Comparison of ENCODE assay signal across 8 cellular contexts in genomic region chr6:167898673-167899311, GRCh38.
DNase-seq lines count a peak whose midpoint lies in the region; TF ChIP-seq lines count a peak whose summit lies in the region.

No MANE protein-coding gene starts in this region.

- no peak for TF ChIP-seq EP300 in Ishikawa (IDR thresholded peaks at IDR 0.05; ENCODE audit: borderline replicate concordance)

- DNase-seq in NCI-H510A treated with DMSO at 0.1 percent for 48 hours (lab: John Stamatoyannopoulos, UW) (peak; percentile 12), NCI-H510A (lab: John Stamatoyannopoulos, UW) (no peak), SIG-M5 (lab: John Stamatoyannopoulos, UW) (peak; percentile 7), fibroblast of the aortic adventitia (ENCODE audit: low read depth) (peak; percentile 71), pulmonary artery endothelial cell (ENCODE audit: low read depth, low spot score) (peak; percentile 11), NCI-H1048 (lab: John Stamatoyannopoulos, UW) (no peak), UCSD-AML1 (lab: John Stamatoyannopoulos, UW; ENCODE audit: unreplicated experiment) (no peak)

- TF ChIP-seq RAD21 in Ishikawa (IDR thresholded peaks at IDR 0.05; ENCODE audit: low read depth) = peak; percentile 71

- no peak overlapping the region for H3K4me3 ChIP-seq in fibroblast of the aortic adventitia (ENCODE audit: low read depth, low read length)

- peak; percentile 77 for TF ChIP-seq CTCF in fibroblast of the aortic adventitia (IDR thresholded peaks at IDR 0.05; ENCODE audit: insufficient read depth, low read length)

TF ChIP-seq in Ishikawa, 13 proteins besides CTCF, POLR2A, EP300 and RAD21:
- no peak for TF ChIP-seq TAF1 (IDR thresholded peaks at IDR 0.05; ENCODE audit: low read depth)
- TF ChIP-seq TEAD4 (IDR thresholded peaks at IDR 0.05) = no peak
- TF ChIP-seq, protein P1, sequence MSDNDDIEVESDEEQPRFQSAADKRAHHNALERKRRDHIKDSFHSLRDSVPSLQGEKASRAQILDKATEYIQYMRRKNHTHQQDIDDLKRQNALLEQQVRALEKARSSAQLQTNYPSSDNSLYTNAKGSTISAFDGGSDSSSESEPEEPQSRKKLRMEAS (IDR thresholded peaks at IDR 0.05) = no peak
- TF ChIP-seq, protein P2, sequence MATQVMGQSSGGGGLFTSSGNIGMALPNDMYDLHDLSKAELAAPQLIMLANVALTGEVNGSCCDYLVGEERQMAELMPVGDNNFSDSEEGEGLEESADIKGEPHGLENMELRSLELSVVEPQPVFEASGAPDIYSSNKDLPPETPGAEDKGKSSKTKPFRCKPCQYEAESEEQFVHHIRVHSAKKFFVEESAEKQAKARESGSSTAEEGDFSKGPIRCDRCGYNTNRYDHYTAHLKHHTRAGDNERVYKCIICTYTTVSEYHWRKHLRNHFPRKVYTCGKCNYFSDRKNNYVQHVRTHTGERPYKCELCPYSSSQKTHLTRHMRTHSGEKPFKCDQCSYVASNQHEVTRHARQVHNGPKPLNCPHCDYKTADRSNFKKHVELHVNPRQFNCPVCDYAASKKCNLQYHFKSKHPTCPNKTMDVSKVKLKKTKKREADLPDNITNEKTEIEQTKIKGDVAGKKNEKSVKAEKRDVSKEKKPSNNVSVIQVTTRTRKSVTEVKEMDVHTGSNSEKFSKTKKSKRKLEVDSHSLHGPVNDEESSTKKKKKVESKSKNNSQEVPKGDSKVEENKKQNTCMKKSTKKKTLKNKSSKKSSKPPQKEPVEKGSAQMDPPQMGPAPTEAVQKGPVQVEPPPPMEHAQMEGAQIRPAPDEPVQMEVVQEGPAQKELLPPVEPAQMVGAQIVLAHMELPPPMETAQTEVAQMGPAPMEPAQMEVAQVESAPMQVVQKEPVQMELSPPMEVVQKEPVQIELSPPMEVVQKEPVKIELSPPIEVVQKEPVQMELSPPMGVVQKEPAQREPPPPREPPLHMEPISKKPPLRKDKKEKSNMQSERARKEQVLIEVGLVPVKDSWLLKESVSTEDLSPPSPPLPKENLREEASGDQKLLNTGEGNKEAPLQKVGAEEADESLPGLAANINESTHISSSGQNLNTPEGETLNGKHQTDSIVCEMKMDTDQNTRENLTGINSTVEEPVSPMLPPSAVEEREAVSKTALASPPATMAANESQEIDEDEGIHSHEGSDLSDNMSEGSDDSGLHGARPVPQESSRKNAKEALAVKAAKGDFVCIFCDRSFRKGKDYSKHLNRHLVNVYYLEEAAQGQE (IDR thresholded peaks at IDR 0.05; ENCODE audit: low read depth) = no peak
- TF ChIP-seq YY1 (IDR thresholded peaks at IDR 0.05; ENCODE audit: low read depth) = no peak
- TF ChIP-seq FOXM1 (IDR thresholded peaks at IDR 0.05; ENCODE audit: borderline replicate concordance, low read depth) = no peak
- no peak for TF ChIP-seq ZBTB7A (IDR thresholded peaks at IDR 0.05; ENCODE audit: low read depth)
- no peak for TF ChIP-seq CEBPB (IDR thresholded peaks at IDR 0.05)
- no peak for TF ChIP-seq NFIC (IDR thresholded peaks at IDR 0.05)
- no peak for TF ChIP-seq EGR1 (IDR thresholded peaks at IDR 0.05)
- no peak for TF ChIP-seq CREB1 (IDR thresholded peaks at IDR 0.05; ENCODE audit: low read depth)
- TF ChIP-seq TCF12 (IDR thresholded peaks at IDR 0.05; ENCODE audit: low read depth) = no peak
- TF ChIP-seq USF1 (IDR thresholded peaks at IDR 0.05) = no peak

Comparison
In these comparisons a context has a peak if more than half of its experiments do, and no peak if none do; other contexts are left out.
1. DNase-seq: peak in NCI-H510A treated with DMSO at 0.1 percent for 48 hours (single experiment), SIG-M5 (single experiment), fibroblast of the aortic adventitia (single experiment) and pulmonary artery endothelial cell (single experiment); none in NCI-H510A (single experiment), NCI-H1048 (single experiment) and UCSD-AML1 (single experiment).